Comparison of ENCODE assay signal across 28 cellular contexts in genomic region chr17:43351686-43352085, GRCh38. TPM values are rescaled to one million over a fixed set of nuclear protein-coding genes. Genes with fewer than 3 reads are reported as not detected.
DNase-seq lines count a peak whose midpoint lies in the region; ATAC-seq and TF ChIP-seq lines count a peak whose summit lies in the region.
"Had no signal": no experiment of that assay in that cellular context is flagged by ENCODE, and none has a peak within 500 bp of the region (broad histone marks: within the 10 kb centered on the region; RNA-seq: fewer than 3 reads in every experiment).

No MANE protein-coding gene starts in this region.

- no peak overlapping the region for H3K27ac Mint-ChIP-seq in activated CD8-positive, alpha-beta memory T cell treated with anti-CD3 and anti-CD28 coated beads, Interleukin-2, amount 10 ng/mL, durations not matched to agents 7 days and 5 days
- H3K27ac Mint-ChIP-seq in T-helper 17 cell, result peak overlapping the region; percentile 34
- H3K27ac Mint-ChIP-seq: CD4-positive, alpha-beta T cell; nephron; T-helper 1 cell treated with Interleukin-12 subunit alpha and Interleukin-12 subunit beta and Interleukin-4 antibody, amounts not matched to agents 30 μg/mL and 1 μg/mL, for 36 hours had no signal

- H2AFZ ChIP-seq in Karpas-422 (ENCODE audit: low read length), result no peak overlapping the region

- H3K27me3 ChIP-seq in Karpas-422 (ENCODE audit: low read length), result no peaks in the 10 kb centered on the region
- H3K27me3 ChIP-seq: cardiac muscle cell, colonic mucosa, thyroid gland, vagina had no signal

- peaks cover 12% of the 10 kb centered on the region for H3K9me3 ChIP-seq in T-helper 17 cell (ENCODE audit: control insufficient read depth, low read length, poor library complexity, severe bottlenecking)
- H3K9me3 ChIP-seq in mucosa of descending colon, result peaks cover 34% of the 10 kb centered on the region
- peaks cover 25% of the 10 kb centered on the region for H3K9me3 ChIP-seq in Karpas-422 (ENCODE audit: low read length)
- H3K9me3 ChIP-seq: thyroid gland had no signal

- DNase-seq in activated CD8-positive, alpha-beta memory T cell treated with anti-CD3 and anti-CD28 coated beads, Interleukin-2, amount 10 ng/mL, durations not matched to agents 7 days and 5 days, result no peak
- no peak for DNase-seq in activated CD8-positive, alpha-beta memory T cell treated with anti-CD3 and anti-CD28 coated beads for 24 hours
- DNase-seq in LoVo (ENCODE audit: low spot score) (peak; percentile 30), T-helper 17 cell (no peak), mucosa of descending colon (no peak), Karpas-422 (no peak), GM19240 (ENCODE audit: insufficient read length, low spot score) (no peak)
- DNase-seq: activated CD4-positive, alpha-beta T cell treated with anti-CD3 and anti-CD28 coated beads for 1 hour; activated effector memory CD4-positive, alpha-beta T cell treated with Interleukin-2 at 50 U/mL for 16 hours; CD4-positive, alpha-beta T cell; colonic mucosa; DND-41; effector CD4-positive, alpha-beta T cell; GF-D8; hypothalamus; left cardiac atrium; mammary epithelial cell; NCI-H1105; NCI-H187; SK-N-SH; thyroid gland had no signal

- H4K20me1 ChIP-seq in Karpas-422 (ENCODE audit: insufficient read depth, low read depth, low read length), result no peaks in the 10 kb centered on the region

- no peak overlapping the region for H3K9ac ChIP-seq in Karpas-422 (ENCODE audit: low read length)
- H3K9ac ChIP-seq: SK-N-SH had no signal

- no peak for TF ChIP-seq CTCF in mucosa of descending colon (IDR thresholded peaks at IDR 0.05)

- CTCF ChIA-PET in activated CD8-positive, alpha-beta memory T cell treated with anti-CD3 and anti-CD28 coated beads, Interleukin-2, amount 10 ng/mL, durations not matched to agents 7 days and 5 days (lab: Charles Lee), result interaction anchor here (3.4 kb wide), 1 partner anchor 17 kb away, joined by 13 read pairs; no protein-coding TSS in a partner anchor

- peaks cover 31% of the 10 kb centered on the region for H3K9me3 Mint-ChIP-seq in activated CD8-positive, alpha-beta memory T cell treated with anti-CD3 and anti-CD28 coated beads, Interleukin-2, amount 10 ng/mL, durations not matched to agents 7 days and 5 days (ENCODE audit: low read depth)

- no peaks in the 10 kb centered on the region for H3K79me2 ChIP-seq in Karpas-422 (ENCODE audit: low read length)

- no peak overlapping the region for H3K27ac ChIP-seq in Karpas-422 (ENCODE audit: low read length)
- H3K27ac ChIP-seq: A549, cardiac muscle cell, colonic mucosa, thyroid gland, vagina had no signal

- H3K9me2 ChIP-seq in Karpas-422 (replicated peaks; ENCODE audit: insufficient read depth, low read length), result no peaks in the 10 kb centered on the region
- H3K9me2 ChIP-seq: SK-N-SH had no signal

- peaks cover 13% of the 10 kb centered on the region for H3K4me1 Mint-ChIP-seq in activated CD8-positive, alpha-beta memory T cell treated with anti-CD3 and anti-CD28 coated beads, Interleukin-2, amount 10 ng/mL, durations not matched to agents 7 days and 5 days
- peaks cover 18% of the 10 kb centered on the region for H3K4me1 Mint-ChIP-seq in T-helper 17 cell

- H3K36me3 ChIP-seq in mucosa of descending colon (ENCODE audit: low read depth) (no peaks in the 10 kb centered on the region), Karpas-422 (ENCODE audit: insufficient read depth, low read length) (no peaks in the 10 kb centered on the region)
- H3K36me3 ChIP-seq: cardiac muscle cell, colonic mucosa, thyroid gland had no signal

- no peak overlapping the region for H3K4me2 ChIP-seq in Karpas-422 (ENCODE audit: low read depth, low read length, poor library complexity, severe bottlenecking)
- H3K4me2 ChIP-seq: A549, SK-N-SH, smooth muscle cell had no signal

- intact Hi-C loops in mucosa of descending colon (cut with DNase I, micrococcal nuclease), result no loop called here

- no peak overlapping the region for H3K4me3 ChIP-seq in mucosa of descending colon
- H3K4me3 ChIP-seq in Karpas-422 (ENCODE audit: low read length), result no peak overlapping the region
- H3K4me3 ChIP-seq: A549, cardiac muscle cell, colonic mucosa, smooth muscle cell, thyroid gland, vagina had no signal

- ATAC-seq in activated CD8-positive, alpha-beta memory T cell treated with anti-CD3 and anti-CD28 coated beads, Interleukin-2, amount 10 ng/mL, durations not matched to agents 7 days and 5 days, result peak; percentile 47
- ATAC-seq in T-helper 17 cell (peak; percentile 83), mucosa of descending colon (peak; percentile 94), HG03520 (IDR thresholded peaks at IDR 0.05; ENCODE audit: unreplicated experiment) (no peak)
- ATAC-seq: A549, left cardiac atrium had no signal

- no peaks in the 10 kb centered on the region for H3K27me3 Mint-ChIP-seq in activated CD8-positive, alpha-beta memory T cell treated with anti-CD3 and anti-CD28 coated beads, Interleukin-2, amount 10 ng/mL, durations not matched to agents 7 days and 5 days
- no peaks in the 10 kb centered on the region for H3K27me3 Mint-ChIP-seq in T-helper 17 cell
- H3K27me3 Mint-ChIP-seq: CD4-positive, alpha-beta T cell had no signal

- H3K4me1 ChIP-seq in mucosa of descending colon (ENCODE audit: low read depth) (no peaks in the 10 kb centered on the region), Karpas-422 (ENCODE audit: low read length) (no peaks in the 10 kb centered on the region)
- H3K4me1 ChIP-seq: colonic mucosa, thyroid gland, vagina had no signal

- no peak overlapping the region for H3K4me3 Mint-ChIP-seq in activated CD8-positive, alpha-beta memory T cell treated with anti-CD3 and anti-CD28 coated beads, Interleukin-2, amount 10 ng/mL, durations not matched to agents 7 days and 5 days
- peak overlapping the region; percentile 7 for H3K4me3 Mint-ChIP-seq in T-helper 17 cell
- H3K4me3 Mint-ChIP-seq: CD4-positive, alpha-beta T cell; nephron; T-helper 1 cell treated with Interleukin-12 subunit alpha and Interleukin-12 subunit beta and Interleukin-4 antibody, amounts not matched to agents 30 μg/mL and 1 μg/mL, for 36 hours had no signal

- peaks cover 27% of the 10 kb centered on the region for H3K36me3 Mint-ChIP-seq in activated CD8-positive, alpha-beta memory T cell treated with anti-CD3 and anti-CD28 coated beads, Interleukin-2, amount 10 ng/mL, durations not matched to agents 7 days and 5 days
- no peaks in the 10 kb centered on the region for H3K36me3 Mint-ChIP-seq in T-helper 17 cell (ENCODE audit: low read depth)

RNA-seq across cellular contexts. Expression of gene ARL4D, which starts 47.1 kb away (rescaled TPM):
- total RNA-seq in activated CD8-positive, alpha-beta memory T cell treated with anti-CD3 and anti-CD28 coated beads, Interleukin-2, amount 10 ng/mL, durations not matched to agents 7 days and 5 days, result 1 to 10 TPM; 2.5 to 3.2 TPM
- total RNA-seq in T-helper 17 cell (1 to 10 TPM; 1.1 to 2.0 TPM), mucosa of descending colon (10 to 100 TPM in 1 of 3 donors, 1 to 10 TPM in 2; 2.3 to 34.3 (median 3.2) TPM)
- total RNA-seq in Karpas-422 (2014; rRNA removed; shearing (Covaris generic); ENCODE audit: low replicate concordance), result not detected in 2 replicates
